In the genomic region with DNA sequence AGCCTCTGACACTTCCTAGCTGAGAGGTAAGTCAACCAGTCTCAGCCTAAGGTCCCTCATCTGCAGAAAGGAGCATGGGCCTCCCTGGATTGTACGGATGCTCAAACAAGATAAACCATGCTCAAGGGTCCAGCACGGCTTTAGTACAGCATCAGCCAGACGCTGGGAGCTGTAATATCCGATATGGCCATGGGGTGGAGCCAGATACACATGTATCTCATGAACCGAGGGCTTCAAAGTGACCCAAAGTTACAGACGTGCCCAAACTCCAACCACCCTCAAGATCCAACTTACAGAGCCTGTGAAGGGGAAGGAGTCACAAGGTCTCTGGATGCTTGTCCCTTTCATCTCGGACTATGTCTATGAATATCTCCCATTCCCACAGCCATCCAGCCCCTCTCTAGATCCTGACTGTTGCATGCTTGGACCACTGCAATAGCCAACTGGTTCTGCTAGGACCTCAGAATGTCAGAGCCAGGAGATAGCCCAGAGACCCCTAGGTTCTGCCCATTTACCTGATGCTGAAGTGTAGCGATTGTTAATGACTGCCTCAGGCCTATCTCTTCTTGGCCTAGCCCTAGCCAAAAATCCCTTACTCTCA, we compare ENCODE assay signal across 8 cellular contexts.
DNase-seq lines count a peak whose midpoint lies in the region; ATAC-seq, FAIRE-seq and TF ChIP-seq lines count a peak whose summit lies in the region.

No MANE protein-coding gene starts in this region.

- SMC1A ChIA-PET in GM12878 (lab: Charles Lee; ENCODE audit: uncharacterized antibody, unreplicated experiment) = interaction anchor here (0.6 to 6.7 kb wide), 27 partner anchors 11 to 175 kb away, joined by 3 to 50 read pairs (median 3); no protein-coding TSS in a partner anchor

- H3K27ac ChIP-seq in GM12878 (ENCODE audit: control insufficient read depth, insufficient read depth) = no peak overlapping the region

- H2AFZ ChIP-seq in GM12878 (ENCODE audit: control insufficient read depth, low read depth, low read length) = no peak overlapping the region

- H3K9me3 ChIP-seq in GM12878 (replicated peaks; ENCODE audit: control insufficient read depth, insufficient read depth, low read length) = no peaks in the 10 kb centered on the region

- no peak for TF ChIP-seq EP300 in GM12878 (IDR thresholded peaks at IDR 0.05; ENCODE audit: borderline replicate concordance in 1 of 2, control insufficient read depth in 1 of 2, low read depth in 2 of 2, low read length in 2 of 2)

- TF ChIP-seq POLR2A in GM12878 (IDR thresholded peaks at IDR 0.05; ENCODE audit: low read depth, low read length) = no peak

- no peak overlapping the region for H3K27ac Mint-ChIP-seq in Calu3 (ENCODE audit: unreplicated experiment)

- in situ Hi-C loops in GM12878 (cut with MboI) = loop anchor here (5.0 to 10.0 kb wide), 2 partner anchors 149 to 492 kb away; no protein-coding TSS in a partner anchor

- H3K36me3 ChIP-seq in GM12878 (ENCODE audit: control insufficient read depth in 2 of 2, insufficient read depth in 2 of 2, low read length in 1 of 2) = no peaks in the 10 kb centered on the region

- H4K20me1 ChIP-seq in GM12878 (ENCODE audit: control insufficient read depth, insufficient read depth) = no peaks in the 10 kb centered on the region; the same call in 1 of the 2 replicates

- RAD21 ChIA-PET in GM12878 (lab: Charles Lee; ENCODE audit: unreplicated experiment) = interaction anchor here (0.5 to 4.1 kb wide), 24 partner anchors 9 to 634 kb away, joined by 3 to 45 read pairs (median 5); no protein-coding TSS in a partner anchor

- H3K4me2 ChIP-seq in GM12878 (ENCODE audit: control insufficient read depth, insufficient read depth) = no peak overlapping the region

- FAIRE-seq in TTC549 (lab: Jason Lieb, UNC) (peak; percentile 74), GM12878 (lab: Jason Lieb, UNC) (peak; percentile 99)

- peak; percentile 94 for TF ChIP-seq RAD21 in GM12878 (IDR thresholded peaks at IDR 0.05; ENCODE audit: insufficient read depth, low read depth, low read length)

- no peak overlapping the region for H3K4me3 ChIP-seq in GM12878

- H3K27me3 Mint-ChIP-seq in Calu3 (ENCODE audit: unreplicated experiment) = peaks cover 7% of the 10 kb centered on the region

- H3K27me3 ChIP-seq in GM12878 (replicated peaks in 1 of 2; ENCODE audit: control insufficient read depth in 2 of 2, insufficient read depth in 2 of 2, low read length in 1 of 2) = no peaks in the 10 kb centered on the region

- TF ChIP-seq CTCF in Calu3 (IDR thresholded peaks at IDR 0.05; ENCODE audit: unreplicated experiment) = peak; percentile 81
- peak; percentile 79 to 92 (median 86) for TF ChIP-seq CTCF in GM12878 (IDR thresholded peaks at IDR 0.05 in 2 of 3, conservative IDR thresholded peaks at IDR 0.05 in 1 of 3; ENCODE audit: control insufficient read depth in 2 of 3, extremely low read depth in 1 of 3, insufficient read depth in 1 of 3, low read depth in 3 of 3, low read length in 3 of 3)

- intact Hi-C loops in Calu3 (cut with micrococcal nuclease; ENCODE audit: unreplicated experiment) = loop anchor here (1.0 kb wide), 2 partner anchors 146 to 171 kb away; no protein-coding TSS in a partner anchor
- intact Hi-C loops in GM12878 (cut with micrococcal nuclease; ENCODE audit: unreplicated experiment) = loop anchor here (1.0 to 5.0 kb wide), 3 partner anchors 146 to 494 kb away; no protein-coding TSS in a partner anchor

- H3K4me3 Mint-ChIP-seq in Calu3 (ENCODE audit: low read depth, unreplicated experiment) = no peak overlapping the region

- H3K9me3 Mint-ChIP-seq in Calu3 (ENCODE audit: low read depth, unreplicated experiment) = no peaks in the 10 kb centered on the region

- H3K9ac ChIP-seq in GM12878 (ENCODE audit: control insufficient read depth, insufficient read depth, low read length) = no peak overlapping the region

- ATAC-seq in GM21529 (IDR thresholded peaks at IDR 0.05; ENCODE audit: unreplicated experiment) (peak; percentile 67), GM12878 (peak; percentile 94), HG03378 (IDR thresholded peaks at IDR 0.05; ENCODE audit: unreplicated experiment) (no peak)

- peak; percentile 80 for DNase-seq in Calu3
- DNase-seq in NCI-H1092 treated with DMSO at 0.1 percent for 48 hours (lab: John Stamatoyannopoulos, UW) = peak; percentile 41
- no peak for DNase-seq in GM12878 (ENCODE audit: low read depth, low spot score)
- DNase-seq in iPS DF 4.7 (ENCODE audit: extremely low read depth, low spot score) = peak; percentile 71
- DNase-seq in stimulated activated CD4-positive, alpha-beta T cell treated with anti-CD3 and anti-CD28 coated beads, Interleukin-12 subunit alpha, Interleukin-12 subunit beta, amount 100 ng/mL, for 24 hours (ENCODE audit: low read depth in 2 of 2) = peak; percentile 66 to 87

- H3K4me1 Mint-ChIP-seq in Calu3 (ENCODE audit: low read depth, unreplicated experiment) = peaks cover 25% of the 10 kb centered on the region

- no peaks in the 10 kb centered on the region for H3K4me1 ChIP-seq in GM12878 (ENCODE audit: control insufficient read depth, insufficient read depth, low read length)

- no peaks in the 10 kb centered on the region for H3K79me2 ChIP-seq in GM12878 (ENCODE audit: control insufficient read depth, insufficient read depth, low read length)

- 15% methylated on average over 8 of the region's 8 CpGs for WGBS in GM12878 (ENCODE audit: insufficient coverage, insufficient replicate concordance, low lambda C conversion rate, missing lambda C conversion rate)

- CTCF ChIA-PET in Calu3 (lab: Charles Lee) (interaction anchor here (0.6 to 2.1 kb wide), 7 partner anchors 27 to 175 kb away, joined by 3 to 7 read pairs (median 4); no protein-coding TSS in a partner anchor), GM12878 (lab: Yijun Ruan, JAX) (interaction anchor here (0.6 to 6.9 kb wide), 46 partner anchors 9 to 561 kb away, joined by 3 to 120 read pairs (median 5); a partner anchor contains a TSS)

- peaks cover 5% of the 10 kb centered on the region for H3K36me3 Mint-ChIP-seq in Calu3 (ENCODE audit: insufficient read depth, unreplicated experiment)

- BruUV-seq in Calu3 (replicated peaks; lab: Mats Ljungman, UMichigan) (no TSS peak), GM12878 (replicated peaks; lab: Mats Ljungman, UMichigan) (no TSS peak)

- POLR2A ChIA-PET in GM12878 (lab: Charles Lee) = no interaction called here

TF ChIP-seq in GM12878, 131 proteins besides CTCF, POLR2A, EP300 and RAD21:
- no peak for TF ChIP-seq EED (IDR thresholded peaks at IDR 0.05; ENCODE audit: low read depth)
- no peak for TF ChIP-seq SPI1 (IDR thresholded peaks at IDR 0.05; ENCODE audit: borderline replicate concordance, insufficient read depth, low read depth, low read length)
- TF ChIP-seq CHD1 (IDR thresholded peaks at IDR 0.05; ENCODE audit: low read depth, low read length) = no peak
- no peak for TF ChIP-seq NFXL1 (IDR thresholded peaks at IDR 0.05; ENCODE audit: borderline replicate concordance)
- no peak for TF ChIP-seq DPF2 (IDR thresholded peaks at IDR 0.05)
- TF ChIP-seq, protein P1, sequence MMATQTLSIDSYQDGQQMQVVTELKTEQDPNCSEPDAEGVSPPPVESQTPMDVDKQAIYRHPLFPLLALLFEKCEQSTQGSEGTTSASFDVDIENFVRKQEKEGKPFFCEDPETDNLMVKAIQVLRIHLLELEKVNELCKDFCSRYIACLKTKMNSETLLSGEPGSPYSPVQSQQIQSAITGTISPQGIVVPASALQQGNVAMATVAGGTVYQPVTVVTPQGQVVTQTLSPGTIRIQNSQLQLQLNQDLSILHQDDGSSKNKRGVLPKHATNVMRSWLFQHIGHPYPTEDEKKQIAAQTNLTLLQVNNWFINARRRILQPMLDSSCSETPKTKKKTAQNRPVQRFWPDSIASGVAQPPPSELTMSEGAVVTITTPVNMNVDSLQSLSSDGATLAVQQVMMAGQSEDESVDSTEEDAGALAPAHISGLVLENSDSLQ (IDR thresholded peaks at IDR 0.05) = peak; percentile 72
- TF ChIP-seq SMC3 (IDR thresholded peaks at IDR 0.05; ENCODE audit: borderline replicate concordance, low read length) = peak; percentile 88
- TF ChIP-seq YY1 (IDR thresholded peaks at IDR 0.05; ENCODE audit: low read depth, low read length) = 0 out of 2 replicates have a peak, but pooled peaks have one; percentile 46
